In the genomic region with DNA sequence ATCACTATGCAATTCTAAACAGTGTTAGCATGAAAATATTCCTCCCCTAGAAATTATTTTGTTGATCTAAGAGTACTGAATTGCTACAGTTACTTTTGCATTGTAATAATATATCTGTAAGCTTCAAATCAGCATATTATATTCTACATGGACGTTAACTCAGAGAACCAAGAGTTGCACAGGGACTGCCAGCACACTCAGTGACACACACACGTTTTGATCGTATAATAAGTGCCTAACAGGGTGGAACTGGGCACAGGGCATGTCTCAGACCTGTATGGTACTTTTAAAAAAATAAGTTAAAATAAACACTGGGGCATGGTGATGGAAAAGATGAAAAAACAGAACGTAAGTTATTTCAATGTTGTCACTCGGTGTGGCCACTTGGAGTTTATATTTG, we compare ENCODE assay signal across 1 cellular context.
TF ChIP-seq lines count a peak whose summit lies in the region.

No MANE protein-coding gene starts in this region.

TF ChIP-seq in A549, 52 proteins besides CTCF, POLR2A, EP300 and RAD21 (continued from another document):
- TF ChIP-seq, protein P1, sequence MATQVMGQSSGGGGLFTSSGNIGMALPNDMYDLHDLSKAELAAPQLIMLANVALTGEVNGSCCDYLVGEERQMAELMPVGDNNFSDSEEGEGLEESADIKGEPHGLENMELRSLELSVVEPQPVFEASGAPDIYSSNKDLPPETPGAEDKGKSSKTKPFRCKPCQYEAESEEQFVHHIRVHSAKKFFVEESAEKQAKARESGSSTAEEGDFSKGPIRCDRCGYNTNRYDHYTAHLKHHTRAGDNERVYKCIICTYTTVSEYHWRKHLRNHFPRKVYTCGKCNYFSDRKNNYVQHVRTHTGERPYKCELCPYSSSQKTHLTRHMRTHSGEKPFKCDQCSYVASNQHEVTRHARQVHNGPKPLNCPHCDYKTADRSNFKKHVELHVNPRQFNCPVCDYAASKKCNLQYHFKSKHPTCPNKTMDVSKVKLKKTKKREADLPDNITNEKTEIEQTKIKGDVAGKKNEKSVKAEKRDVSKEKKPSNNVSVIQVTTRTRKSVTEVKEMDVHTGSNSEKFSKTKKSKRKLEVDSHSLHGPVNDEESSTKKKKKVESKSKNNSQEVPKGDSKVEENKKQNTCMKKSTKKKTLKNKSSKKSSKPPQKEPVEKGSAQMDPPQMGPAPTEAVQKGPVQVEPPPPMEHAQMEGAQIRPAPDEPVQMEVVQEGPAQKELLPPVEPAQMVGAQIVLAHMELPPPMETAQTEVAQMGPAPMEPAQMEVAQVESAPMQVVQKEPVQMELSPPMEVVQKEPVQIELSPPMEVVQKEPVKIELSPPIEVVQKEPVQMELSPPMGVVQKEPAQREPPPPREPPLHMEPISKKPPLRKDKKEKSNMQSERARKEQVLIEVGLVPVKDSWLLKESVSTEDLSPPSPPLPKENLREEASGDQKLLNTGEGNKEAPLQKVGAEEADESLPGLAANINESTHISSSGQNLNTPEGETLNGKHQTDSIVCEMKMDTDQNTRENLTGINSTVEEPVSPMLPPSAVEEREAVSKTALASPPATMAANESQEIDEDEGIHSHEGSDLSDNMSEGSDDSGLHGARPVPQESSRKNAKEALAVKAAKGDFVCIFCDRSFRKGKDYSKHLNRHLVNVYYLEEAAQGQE (IDR thresholded peaks at IDR 0.05) = no peak
TF ChIP-seq in A549: peak in this region for 0.
